Comparison of ENCODE assay signal across 16 cellular contexts in genomic region chr14:54609576-54609975, GRCh38. TPM values are rescaled to one million over a fixed set of nuclear protein-coding genes. Genes with fewer than 3 reads are reported as not detected.
"Had no signal": no experiment of that assay in that cellular context is flagged by ENCODE, and none has a peak within 500 bp of the region (broad histone marks: within the 10 kb centered on the region; RNA-seq: fewer than 3 reads in every experiment).

No MANE protein-coding gene starts in this region.

- H3K36me3 ChIP-seq: lower lobe of right lung, neutrophil, right lobe of liver had no signal

- DNase-seq: activated CD4-positive, alpha-beta T cell treated with anti-CD3 and anti-CD28 coated beads, Interleukin-2, amount 50 U/mL, for 48 hours; activated CD4-positive, CD25-positive, alpha-beta regulatory T cell treated with anti-CD3 and anti-CD28 coated beads, Interleukin-2, amount 50 U/mL, for 72 hours; activated gamma-delta T cell treated with Interleukin-2 at 50 U/mL for 16 hours; activated naive CD8-positive, alpha-beta T cell treated with anti-CD3 and anti-CD28 coated beads, Interleukin-2, amount 10 ng/mL, durations not matched to agents 7 days and 5 days; activated T-cell treated with anti-CD3 and anti-CD28 coated beads, Interleukin-2, amount 50 U/mL, for 48 hours; aorta; effector memory CD4-positive, alpha-beta T cell; immature natural killer cell; lower lobe of right lung; naive thymus-derived CD4-positive, alpha-beta T cell; right lobe of liver; stimulated activated CD4-positive, alpha-beta T cell treated with anti-CD3 and anti-CD28 coated beads, Interleukin-2, amount 100 ng/mL, for 24 hours; stimulated activated naive B cell treated with anti-CD40 and anti-IgM and Interleukin-4, amounts not matched to agents 10 μg/mL and 1 μg/mL and 100 μg/mL, for 72 hours had no signal

- H3K4me3 ChIP-seq: lower lobe of right lung, right lobe of liver had no signal

- H3K27me3 Mint-ChIP-seq: stimulated activated naive B cell treated with anti-CD40 and anti-IgM and Interleukin-4, amounts not matched to agents 10 μg/mL and 1 μg/mL and 100 μg/mL, for 72 hours had no signal

- H3K36me3 Mint-ChIP-seq: immature natural killer cell had no signal

- H3K9me3 ChIP-seq: lower lobe of right lung, neutrophil, right lobe of liver had no signal

- H3K4me1 ChIP-seq: lower lobe of right lung, right lobe of liver had no signal

- FAIRE-seq: colon had no signal

- H3K27me3 ChIP-seq: neutrophil, right lobe of liver had no signal

- H3K27ac Mint-ChIP-seq: activated naive CD8-positive, alpha-beta T cell treated with anti-CD3 and anti-CD28 coated beads, Interleukin-2, amount 10 ng/mL, durations not matched to agents 7 days and 5 days; immature natural killer cell; naive thymus-derived CD4-positive, alpha-beta T cell; stimulated activated naive B cell treated with anti-CD40 and anti-IgM and Interleukin-4, amounts not matched to agents 10 μg/mL and 1 μg/mL and 100 μg/mL, for 72 hours; type B pancreatic cell had no signal

- H3K4me1 Mint-ChIP-seq: activated naive CD8-positive, alpha-beta T cell treated with anti-CD3 and anti-CD28 coated beads, Interleukin-2, amount 10 ng/mL, durations not matched to agents 7 days and 5 days; immature natural killer cell had no signal

- H3K27ac ChIP-seq: lower lobe of right lung, neutrophil, right lobe of liver had no signal

- ATAC-seq: lower lobe of right lung; naive thymus-derived CD4-positive, alpha-beta T cell; right lobe of liver; stimulated activated naive B cell treated with anti-CD40 and anti-IgM and Interleukin-4, amounts not matched to agents 10 μg/mL and 1 μg/mL and 100 μg/mL, for 72 hours had no signal

- H3K4me3 Mint-ChIP-seq: activated naive CD8-positive, alpha-beta T cell treated with anti-CD3 and anti-CD28 coated beads, Interleukin-2, amount 10 ng/mL, durations not matched to agents 7 days and 5 days; immature natural killer cell; naive thymus-derived CD4-positive, alpha-beta T cell; stimulated activated naive B cell treated with anti-CD40 and anti-IgM and Interleukin-4, amounts not matched to agents 10 μg/mL and 1 μg/mL and 100 μg/mL, for 72 hours; type B pancreatic cell had no signal

RNA-seq across cellular contexts. Expression of gene SAMD4A, which starts 42.6 kb away (rescaled TPM):
- polyA plus RNA-seq: immature natural killer cell; naive thymus-derived CD4-positive, alpha-beta T cell had no signal
